Comparison of ENCODE assay signal across 10 cellular contexts in the genomic region with DNA sequence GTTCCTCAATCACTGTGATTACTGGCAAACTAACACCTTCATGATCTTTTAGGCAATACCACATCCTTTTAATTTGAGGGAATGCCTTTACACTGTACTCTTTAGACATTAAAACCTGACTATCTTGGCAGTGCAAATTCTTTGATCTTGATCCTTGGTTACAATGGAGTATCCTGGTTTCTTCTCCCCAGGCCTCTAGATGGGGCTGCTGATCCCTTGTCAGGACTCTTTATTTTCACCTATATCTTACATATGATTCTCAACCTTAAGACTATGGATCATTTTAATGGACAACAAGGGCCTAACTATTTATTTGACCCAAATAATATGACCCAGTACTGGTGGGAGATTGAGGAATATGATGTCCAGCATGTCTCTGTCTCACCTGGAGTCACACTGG.
DNase-seq lines count a peak whose midpoint lies in the region; ATAC-seq and TF ChIP-seq lines count a peak whose summit lies in the region.
"Had no signal": no experiment of that assay in that cellular context is flagged by ENCODE, and none has a peak within 500 bp of the region (broad histone marks: within the 10 kb centered on the region; RNA-seq: fewer than 3 reads in every experiment).

No MANE protein-coding gene starts in this region.

- in situ Hi-C loops in Panc1 (cut with HindIII; ENCODE audit: low pct_unique_long_range_greater_than_20kb, low sequenced_read_pairs), result no loop called here

- H3K4me1 Mint-ChIP-seq in effector memory CD8-positive, alpha-beta T cell (ENCODE audit: low read depth in 2 of 2), result no peaks in the 10 kb centered on the region

- intact Hi-C loops in Panc1 (cut with micrococcal nuclease; ENCODE audit: unreplicated experiment) (no loop called here), sigmoid colon (cut with DNase I) (no loop called here)

- H3K36me3 ChIP-seq in H7 (replicated peaks; ENCODE audit: control insufficient read depth, insufficient read depth, low read length), result no peaks in the 10 kb centered on the region
- no peaks in the 10 kb centered on the region for H3K36me3 ChIP-seq in Panc1 (ENCODE audit: control insufficient read depth, insufficient read depth, low read length)
- no peaks in the 10 kb centered on the region for H3K36me3 ChIP-seq in sigmoid colon
- H3K36me3 ChIP-seq: thoracic aorta had no signal

- H3K9me3 Mint-ChIP-seq in effector memory CD8-positive, alpha-beta T cell, result no peaks in the 10 kb centered on the region

- no peak overlapping the region for H3K4me3 Mint-ChIP-seq in effector memory CD8-positive, alpha-beta T cell
- H3K4me3 Mint-ChIP-seq: activated CD4-positive, alpha-beta memory T cell treated with anti-CD3 and anti-CD28 coated beads for 36 hours had no signal

- H3K27me3 ChIP-seq in AG04450 (ENCODE audit: control insufficient read depth, insufficient read depth, low read length), result no peaks in the 10 kb centered on the region
- no peaks in the 10 kb centered on the region for H3K27me3 ChIP-seq in H7 (ENCODE audit: control insufficient read depth, insufficient read depth, low read length)
- no peaks in the 10 kb centered on the region for H3K27me3 ChIP-seq in Panc1 (ENCODE audit: control insufficient read depth, insufficient read depth, low read length)
- no peaks in the 10 kb centered on the region for H3K27me3 ChIP-seq in sigmoid colon

- peak; percentile 73 for TF ChIP-seq CTCF in AG04450 (IDR thresholded peaks at IDR 0.05; ENCODE audit: low read depth, low read length)
- peak; percentile 31; the same call in 1 of the 2 replicates for TF ChIP-seq CTCF in Panc1 (IDR thresholded peaks at IDR 0.05)
- TF ChIP-seq CTCF in sigmoid colon (IDR thresholded peaks at IDR 0.05), result no peak

- H3K27me3 Mint-ChIP-seq in effector memory CD8-positive, alpha-beta T cell, result no peaks in the 10 kb centered on the region
- H3K27me3 Mint-ChIP-seq: activated CD4-positive, alpha-beta memory T cell treated with anti-CD3 and anti-CD28 coated beads for 36 hours had no signal

- BruUV-seq in Panc1 (replicated peaks; lab: Mats Ljungman, UMichigan), result no TSS peak

- no peak for TF ChIP-seq EP300 in sigmoid colon (IDR thresholded peaks at IDR 0.05)

- ATAC-seq in Panc1 (no peak), HG03457 (IDR thresholded peaks at IDR 0.05; ENCODE audit: unreplicated experiment) (no peak)
- no peak for ATAC-seq in effector memory CD8-positive, alpha-beta T cell (replicated peaks)

- TF ChIP-seq POLR2A in sigmoid colon (IDR thresholded peaks at IDR 0.05), result no peak

- DNase-seq in AG04450 (ENCODE audit: low read depth, low spot score) (no peak), H7 (peak; percentile 36), Panc1 (ENCODE audit: low read depth, low spot score) (no peak), fibroblast of peridontal ligament (ENCODE audit: extremely low read depth) (peak; percentile 52), nucleus accumbens (lab: John Stamatoyannopoulos, UW) (no peak), sigmoid colon (no peak)
- DNase-seq in effector memory CD8-positive, alpha-beta T cell, result no peak
- DNase-seq: activated CD4-positive, alpha-beta memory T cell treated with anti-CD3 and anti-CD28 coated beads for 36 hours had no signal

- H3K36me3 Mint-ChIP-seq in effector memory CD8-positive, alpha-beta T cell (ENCODE audit: insufficient read depth), result no peaks in the 10 kb centered on the region
- H3K36me3 Mint-ChIP-seq: activated CD4-positive, alpha-beta memory T cell treated with anti-CD3 and anti-CD28 coated beads for 36 hours had no signal

- CTCF ChIA-PET in AG04450 (lab: Charles Lee) (interaction anchor here (1.2 kb wide), 1 partner anchor 21 kb away, joined by 3 read pairs; no protein-coding TSS in a partner anchor), Panc1 (lab: Charles Lee) (no interaction called here)

- POLR2A ChIA-PET in AG04450 (lab: Yijun Ruan, JAX), result no interaction called here
- POLR2A ChIA-PET in Panc1 (lab: Charles Lee), result no interaction called here

- H3K27ac ChIP-seq in AG04450 (ENCODE audit: low read depth, low read length) (no peak overlapping the region), Panc1 (ENCODE audit: low read length) (no peak overlapping the region), sigmoid colon (no peak overlapping the region)
- H3K27ac ChIP-seq: thoracic aorta had no signal

- H3K4me3 ChIP-seq in AG04450 (ENCODE audit: low read depth, low read length) (no peak overlapping the region), H7 (ENCODE audit: insufficient read depth, low read depth, low read length) (no peak overlapping the region), Panc1 (ENCODE audit: low read depth in 2 of 2, low read length in 2 of 2) (no peak overlapping the region), sigmoid colon (no peak overlapping the region)
- H3K4me3 ChIP-seq: thoracic aorta had no signal

- H3K9me3 ChIP-seq in AG04450 (ENCODE audit: control insufficient read depth, insufficient read depth, low read length) (no peaks in the 10 kb centered on the region), Panc1 (ENCODE audit: control insufficient read depth, insufficient read depth, low read depth, low read length) (no peaks in the 10 kb centered on the region), sigmoid colon (no peaks in the 10 kb centered on the region)
- H3K9me3 ChIP-seq: thoracic aorta had no signal

- H3K27ac Mint-ChIP-seq in effector memory CD8-positive, alpha-beta T cell, result no peak overlapping the region
- H3K27ac Mint-ChIP-seq: activated CD4-positive, alpha-beta memory T cell treated with anti-CD3 and anti-CD28 coated beads for 36 hours had no signal

- no peaks in the 10 kb centered on the region for H3K4me1 ChIP-seq in Panc1 (ENCODE audit: control insufficient read depth, insufficient read depth, low read length)
- H3K4me1 ChIP-seq in sigmoid colon, result peaks cover 0 to 8% (median 2%) of the 10 kb centered on the region in 4 donors

Comparison
In these comparisons a context has a peak if more than half of its experiments do, and no peak if none do; other contexts are left out.
1. DNase-seq: peak in H7 (single experiment) and fibroblast of peridontal ligament (single experiment); none in AG04450 (single experiment), Panc1 (single experiment), effector memory CD8-positive, alpha-beta T cell (0 of 3), nucleus accumbens (0 of 56) and sigmoid colon (single experiment).
2. CTCF ChIP-seq: peak in AG04450 (single experiment) and Panc1 (single experiment); none in sigmoid colon (0 of 4).